In genomic region chr9:98083566-98084135, GRCh38 we compare ENCODE assay signal across 21 cellular contexts. TPM values are rescaled to one million over a fixed set of nuclear protein-coding genes. Genes with fewer than 3 reads are reported as not detected.
A peak's percentile ranks its signal among the peaks of the same experiment; 100 is the strongest.
DNase-seq lines count a peak whose midpoint lies in the region; ATAC-seq and TF ChIP-seq lines count a peak whose summit lies in the region.
"Had no signal": no experiment of that assay in that cellular context is flagged by ENCODE, and none has a peak within 500 bp of the region (broad histone marks: within the 10 kb centered on the region; RNA-seq: fewer than 3 reads in every experiment).

No MANE protein-coding gene starts in this region.

- H3K27ac ChIP-seq in neural progenitor cell = no peak overlapping the region
- no peak overlapping the region for H3K27ac ChIP-seq in ovary
- H3K27ac ChIP-seq: coronary artery, neutrophil, right atrium auricular region had no signal

- H3F3A ChIP-seq in neural progenitor cell (ENCODE audit: low read depth) = peaks cover 28% of the 10 kb centered on the region

- whole genome bisulfite sequencing in ovary, 3 donors = 81 to 88% (median 87%) methylated on average over 7 of the region's 7 CpGs

- no peak overlapping the region for H3K9ac ChIP-seq in neural progenitor cell

- peaks cover 68% of the 10 kb centered on the region for H3K36me3 Mint-ChIP-seq in activated CD4-positive, alpha-beta T cell treated with anti-CD3 and anti-CD28 coated beads, Interleukin-2, amount 10 ng/mL, durations not matched to agents 24 days and 14 days (ENCODE audit: low read depth)
- peaks cover 13% of the 10 kb centered on the region for H3K36me3 Mint-ChIP-seq in brain
- H3K36me3 Mint-ChIP-seq in neural progenitor cell = peaks cover 7% of the 10 kb centered on the region

- H3K4me3 ChIP-seq in neural progenitor cell = no peak overlapping the region
- H3K4me3 ChIP-seq in ovary = no peak overlapping the region
- H3K4me3 ChIP-seq: A549, coronary artery, gastroesophageal sphincter, MG63, Peyer's patch, right atrium auricular region had no signal

- H3K79me2 ChIP-seq in neural progenitor cell (ENCODE audit: low read depth) = no peaks in the 10 kb centered on the region

- intact Hi-C loops in activated CD4-positive, alpha-beta T cell treated with anti-CD3 and anti-CD28 coated beads, Interleukin-2, amount 10 ng/mL, durations not matched to agents 24 days and 14 days (cut with micrococcal nuclease) = no loop called here
- intact Hi-C loops in ovary (cut with DNase I) = no loop called here

- ATAC-seq in HG03571 (IDR thresholded peaks at IDR 0.05; ENCODE audit: unreplicated experiment) = no peak
- ATAC-seq: A549 had no signal

- no peaks in the 10 kb centered on the region for H4K20me1 ChIP-seq in neural progenitor cell (ENCODE audit: low read depth)

- H3K36me3 ChIP-seq in neural progenitor cell (no peaks in the 10 kb centered on the region), ovary (no peaks in the 10 kb centered on the region)

- peaks cover 15% of the 10 kb centered on the region for H3K4me1 ChIP-seq in neural progenitor cell
- peaks cover 7% of the 10 kb centered on the region for H3K4me1 ChIP-seq in ovary (ENCODE audit: insufficient read depth)

- TF ChIP-seq EP300 in ovary (IDR thresholded peaks at IDR 0.05) = no peak

- no peak for DNase-seq in activated CD4-positive, alpha-beta T cell treated with anti-CD3 and anti-CD28 coated beads, Interleukin-2, amount 10 ng/mL, durations not matched to agents 24 days and 14 days
- no peak for DNase-seq in activated CD4-positive, alpha-beta T cell treated with anti-CD3 and anti-CD28 coated beads, Interleukin-2, amount 50 U/mL, for 4 hours
- DNase-seq in NCI-H82 (lab: John Stamatoyannopoulos, UW) (peak; percentile 41), neural progenitor cell (ENCODE audit: low spot score) (no peak), ovary (no peak)
- DNase-seq in stimulated activated CD8-positive, alpha-beta memory T cell treated with anti-CD3 and anti-CD28 coated beads, Interleukin-4, amount 100 ng/mL, for 48 hours = no peak
- DNase-seq: activated CD4-positive, CD25-positive, alpha-beta regulatory T cell; activated T-cell treated with anti-CD3 and anti-CD28 coated beads, Interleukin-2, amount 50 U/mL, for 48 hours; COR-L47; mammary epithelial cell; MG63; NCI-H1930; NCI-H526 treated with DMSO at 0.1 percent for 48 hours had no signal

- no peak overlapping the region for H3K4me2 ChIP-seq in neural progenitor cell
- H3K4me2 ChIP-seq: A549 had no signal

- H3K27me3 ChIP-seq in neural progenitor cell (peaks cover 17% of the 10 kb centered on the region), ovary (no peaks in the 10 kb centered on the region)
- H3K27me3 ChIP-seq: gastroesophageal sphincter, MG63, neutrophil, Peyer's patch, right atrium auricular region had no signal

- no peak for TF ChIP-seq CTCF in brain (conservative IDR thresholded peaks at IDR 0.05)
- TF ChIP-seq CTCF in neural progenitor cell (IDR thresholded peaks at IDR 0.05) = no peak
- no peak for TF ChIP-seq CTCF in ovary (IDR thresholded peaks at IDR 0.05)

- H3K9me3 ChIP-seq in neural progenitor cell (ENCODE audit: low read depth) (no peaks in the 10 kb centered on the region), ovary (no peaks in the 10 kb centered on the region)
- H3K9me3 ChIP-seq: A549, gastroesophageal sphincter, MG63, neutrophil, Peyer's patch, right atrium auricular region had no signal

- no peak overlapping the region for H3K4me3 Mint-ChIP-seq in activated CD4-positive, alpha-beta T cell treated with anti-CD3 and anti-CD28 coated beads, Interleukin-2, amount 10 ng/mL, durations not matched to agents 24 days and 14 days
- H3K4me3 Mint-ChIP-seq in brain (no peak overlapping the region), neural progenitor cell (no peak overlapping the region)

- no peaks in the 10 kb centered on the region for H3K27me3 Mint-ChIP-seq in activated CD4-positive, alpha-beta T cell treated with anti-CD3 and anti-CD28 coated beads, Interleukin-2, amount 10 ng/mL, durations not matched to agents 24 days and 14 days
- H3K27me3 Mint-ChIP-seq in brain (peaks cover 3% of the 10 kb centered on the region), neural progenitor cell (ENCODE audit: insufficient read depth, low read depth) (peaks cover 8% of the 10 kb centered on the region)

- TF ChIP-seq POLR2A in ovary (IDR thresholded peaks at IDR 0.05) = no peak

- peak overlapping the region; percentile 74 for H3K27ac Mint-ChIP-seq in activated CD4-positive, alpha-beta T cell treated with anti-CD3 and anti-CD28 coated beads, Interleukin-2, amount 10 ng/mL, durations not matched to agents 24 days and 14 days
- peak overlapping the region in 3 of 5 experiments; percentile 6 to 24 (median 6) for H3K27ac Mint-ChIP-seq in brain
- peak overlapping the region; percentile 21 for H3K27ac Mint-ChIP-seq in neural progenitor cell

- no peaks in the 10 kb centered on the region for H3K9me3 Mint-ChIP-seq in activated CD4-positive, alpha-beta T cell treated with anti-CD3 and anti-CD28 coated beads, Interleukin-2, amount 10 ng/mL, durations not matched to agents 24 days and 14 days
- H3K9me3 Mint-ChIP-seq in brain = no peaks in the 10 kb centered on the region
- peaks cover under 1% of the 10 kb centered on the region for H3K9me3 Mint-ChIP-seq in neural progenitor cell

- H2AFZ ChIP-seq in neural progenitor cell (replicated peaks) = no peak overlapping the region

- H3K4me1 Mint-ChIP-seq in activated CD4-positive, alpha-beta T cell treated with anti-CD3 and anti-CD28 coated beads, Interleukin-2, amount 10 ng/mL, durations not matched to agents 24 days and 14 days = peaks cover 37% of the 10 kb centered on the region
- H3K4me1 Mint-ChIP-seq in brain = peaks cover 24% of the 10 kb centered on the region
- peaks cover 26% of the 10 kb centered on the region for H3K4me1 Mint-ChIP-seq in neural progenitor cell

RNA-seq across cellular contexts. Expression of gene NANS, which starts 27.1 kb away (rescaled TPM):
- 54.0 and 57.1 TPM in 2 replicates for total RNA-seq in activated CD4-positive, alpha-beta T cell treated with anti-CD3 and anti-CD28 coated beads, Interleukin-2, amount 10 ng/mL, durations not matched to agents 24 days and 14 days
- 33.7 TPM for polyA plus RNA-seq in brain (ENCODE audit: insufficient read depth, low read depth, low replicate concordance)
- 13.0 and 17.0 TPM in 2 replicates for total RNA-seq in neural progenitor cell (ENCODE audit: low replicate concordance)
- total RNA-seq in ovary = 10 to 100 TPM; 24.1 to 43.8 (median 33.8) TPM
- polyA plus RNA-seq in ovary = 10 to 100 TPM; 28.3 to 41.5 TPM

RNA-seq across cellular contexts. Expression of gene TRIM14, which starts 35.4 kb away (rescaled TPM):
- total RNA-seq in activated CD4-positive, alpha-beta T cell treated with anti-CD3 and anti-CD28 coated beads, Interleukin-2, amount 10 ng/mL, durations not matched to agents 24 days and 14 days = 47.3 and 47.8 TPM in 2 replicates
- polyA plus RNA-seq in brain (ENCODE audit: insufficient read depth, low read depth, low replicate concordance) (2.5 TPM), ovary (10 to 100 TPM in 1 of 2 donors, 1 to 10 TPM in 1; 2.3 to 24.0 TPM)
- total RNA-seq in neural progenitor cell (ENCODE audit: low replicate concordance) (0.17 and 2.7 TPM in 2 replicates), ovary (10 to 100 TPM in 1 of 7 donors, 1 to 10 TPM in 6; 3.6 to 12.2 (median 5.7) TPM)

Comparison
In these comparisons a context has a peak if more than half of its experiments do, and no peak if none do; other contexts are left out.
1. H3K27ac Mint-ChIP-seq: peak in every context shown above with its lines; median percentile 74 in activated CD4-positive, alpha-beta T cell treated with anti-CD3 and anti-CD28 coated beads, Interleukin-2, amount 10 ng/mL, durations not matched to agents 24 days and 14 days; 21 in neural progenitor cell; 6 in brain.